ENCODE assay signal across 11 cellular contexts in the genomic region with DNA sequence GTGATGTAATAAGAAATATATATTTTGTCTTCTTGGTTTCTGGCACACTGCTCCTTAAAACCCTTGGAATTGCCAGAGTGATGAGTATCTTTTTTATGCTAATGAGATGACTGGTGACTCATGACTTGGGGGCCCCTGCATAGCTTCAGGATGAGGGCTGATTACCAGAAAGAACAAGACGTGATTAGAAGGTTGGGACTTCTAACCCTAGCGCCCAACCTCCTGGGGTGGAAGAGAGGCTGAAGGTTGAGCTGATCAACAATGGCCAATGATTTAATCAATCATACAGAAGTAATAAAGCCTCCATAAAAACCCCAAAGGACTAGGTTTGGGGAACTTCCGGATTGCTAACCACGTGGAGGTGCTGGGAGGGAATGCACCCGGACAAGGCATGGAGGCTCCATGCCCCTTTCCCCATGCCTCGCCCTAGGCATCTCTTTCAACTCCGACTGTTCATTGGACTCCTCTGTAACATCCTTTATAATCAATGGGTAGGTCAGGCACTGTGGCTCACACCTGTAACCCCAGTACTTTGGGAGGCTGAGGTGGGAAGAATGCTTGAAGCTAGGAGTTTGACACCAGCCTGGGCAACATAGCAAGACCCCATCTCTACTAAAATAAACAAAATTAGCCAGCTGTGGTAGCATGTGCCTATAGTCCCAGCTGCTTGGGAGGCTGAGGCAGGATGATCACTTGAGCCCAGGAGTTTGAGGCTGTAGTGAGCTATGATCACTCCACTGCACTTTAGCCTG.
DNase-seq lines count a peak whose midpoint lies in the region; ATAC-seq, FAIRE-seq and TF ChIP-seq lines count a peak whose summit lies in the region.
"Had no signal": no experiment of that assay in that cellular context is flagged by ENCODE, and none has a peak within 500 bp of the region (broad histone marks: within the 10 kb centered on the region; RNA-seq: fewer than 3 reads in every experiment).

No MANE protein-coding gene starts in this region.

- H3K27ac ChIP-seq in endothelial cell of umbilical vein (ENCODE audit: insufficient read depth, low read depth, low read length) (no peak overlapping the region), neuronal stem cell (replicated peaks; ENCODE audit: low read length) (no peak overlapping the region)
- H3K27ac ChIP-seq: spleen had no signal

- H3K36me3 Mint-ChIP-seq in nephron (ENCODE audit: low read depth), result no peaks in the 10 kb centered on the region
- no peaks in the 10 kb centered on the region for H3K36me3 Mint-ChIP-seq in activated T-cell treated with anti-CD3 and anti-CD28 coated beads, Interleukin-2, amount 50 U/mL, for 24 hours (ENCODE audit: low read depth)

- POLR2A ChIA-PET in endothelial cell of umbilical vein (lab: Charles Lee), result no interaction called here

- H3K36me3 ChIP-seq in endothelial cell of umbilical vein (ENCODE audit: control insufficient read depth in 2 of 2, extremely low read depth in 1 of 2, insufficient read depth in 2 of 2, low read length in 2 of 2), result no peaks in the 10 kb centered on the region
- H3K36me3 ChIP-seq in neuronal stem cell (replicated peaks in 1 of 2; ENCODE audit: control insufficient read depth in 2 of 2, insufficient read depth in 2 of 2, low read length in 2 of 2), result no peaks in the 10 kb centered on the region
- H3K36me3 ChIP-seq: spleen had no signal

- no peaks in the 10 kb centered on the region for H4K20me1 ChIP-seq in endothelial cell of umbilical vein (replicated peaks; ENCODE audit: control insufficient read depth, extremely low read depth, insufficient read depth, low read length)

- H3K27me3 ChIP-seq in endothelial cell of umbilical vein (ENCODE audit: control insufficient read depth in 2 of 2, insufficient read depth in 2 of 2, low read length in 2 of 2) (no peaks in the 10 kb centered on the region), neuronal stem cell (ENCODE audit: control insufficient read depth in 3 of 3, insufficient read depth in 3 of 3, low read depth in 1 of 3, low read length in 3 of 3) (peaks cover 0 to 5% (median 0%) of the 10 kb centered on the region in 3 experiments)

- H2AFZ ChIP-seq in endothelial cell of umbilical vein (ENCODE audit: low read depth, low read length), result no peak overlapping the region
- no peak overlapping the region for H2AFZ ChIP-seq in neuronal stem cell (ENCODE audit: low read length)

- H3K4me1 ChIP-seq in endothelial cell of umbilical vein (ENCODE audit: control insufficient read depth, extremely low read depth, insufficient read depth, low read length) (peaks cover 12% of the 10 kb centered on the region), neuronal stem cell (ENCODE audit: control insufficient read depth in 2 of 2, insufficient read depth in 1 of 2, low read depth in 1 of 2, low read length in 2 of 2) (peaks cover 24 to 34% of the 10 kb centered on the region in 2 donors)
- H3K4me1 ChIP-seq: spleen had no signal

- peaks cover 26% of the 10 kb centered on the region for H3K27me3 Mint-ChIP-seq in nephron (ENCODE audit: low read depth)
- H3K27me3 Mint-ChIP-seq in activated T-cell treated with anti-CD3 and anti-CD28 coated beads, Interleukin-2, amount 50 U/mL, for 24 hours, result peaks cover 4% of the 10 kb centered on the region

- dilution Hi-C loops in endothelial cell of umbilical vein (cut with MboI; ENCODE audit: extremely low pct_ligation_motif_present, low sequenced_read_pairs), result no loop called here

- H3K4me3 ChIP-seq in endothelial cell of umbilical vein (replicated peaks in 1 of 3; ENCODE audit: insufficient read depth in 1 of 3, low read depth in 1 of 3, low read length in 3 of 3) (no peak overlapping the region), neuronal stem cell (ENCODE audit: low read length in 2 of 2) (no peak overlapping the region)
- H3K4me3 ChIP-seq: spleen had no signal

- no peak overlapping the region for H2AK5ac ChIP-seq in neuronal stem cell (ENCODE audit: low read depth, low read length)

- no CpG with 5 or more reads among the region's 7 CpGs for WGBS in neuronal stem cell (ENCODE audit: extremely low coverage in 2 of 2, insufficient read length in 2 of 2, insufficient replicate concordance in 1 of 2), 2 donors

- H3K4me3 Mint-ChIP-seq in nephron, result no peak overlapping the region
- H3K4me3 Mint-ChIP-seq in activated T-cell treated with anti-CD3 and anti-CD28 coated beads, Interleukin-2, amount 50 U/mL, for 24 hours, result no peak overlapping the region

- ATAC-seq in HG03565 (IDR thresholded peaks at IDR 0.05; ENCODE audit: unreplicated experiment), result no peak

- CTCF ChIA-PET in endothelial cell of umbilical vein (lab: Charles Lee), result interaction anchor here (0.9 to 2.6 kb wide), 7 partner anchors 12 to 118 kb away, joined by 3 to 15 read pairs (median 4); no protein-coding TSS in a partner anchor

- H2BK12ac ChIP-seq in neuronal stem cell (ENCODE audit: low read length), result no peak overlapping the region

- FAIRE-seq in endothelial cell of umbilical vein (lab: Jason Lieb, UNC), result peak; percentile 24

- H2BK15ac ChIP-seq in neuronal stem cell (ENCODE audit: low read length), result no peak overlapping the region

- intact Hi-C loops in endothelial cell of umbilical vein (cut with micrococcal nuclease), result no loop called here

- no peak overlapping the region for H3K23ac ChIP-seq in neuronal stem cell (ENCODE audit: low read depth, low read length, poor library complexity)

- no peak overlapping the region for H3K18ac ChIP-seq in neuronal stem cell (ENCODE audit: low read length)

- H3K9ac ChIP-seq in endothelial cell of umbilical vein (replicated peaks; ENCODE audit: extremely low read depth, insufficient read depth, low read length) (no peak overlapping the region), neuronal stem cell (ENCODE audit: low read depth, low read length, poor library complexity) (no peak overlapping the region)

- no peak overlapping the region for H3K4me2 ChIP-seq in endothelial cell of umbilical vein (ENCODE audit: insufficient read depth, low read length)
- no peak overlapping the region for H3K4me2 ChIP-seq in neuronal stem cell (ENCODE audit: insufficient read depth, low read length, poor library complexity, severe bottlenecking)

- H4K8ac ChIP-seq in neuronal stem cell (ENCODE audit: low read depth, low read length), result no peak overlapping the region

- H3K9me3 ChIP-seq in endothelial cell of umbilical vein (replicated peaks; ENCODE audit: control insufficient read depth, insufficient read depth, low read length), result no peaks in the 10 kb centered on the region
- H3K9me3 ChIP-seq in neuronal stem cell (replicated peaks in 1 of 2; ENCODE audit: control insufficient read depth in 2 of 2, insufficient read depth in 1 of 2, low read depth in 1 of 2, low read length in 2 of 2), result peaks cover 0 to 2% of the 10 kb centered on the region in 2 donors
- H3K9me3 ChIP-seq: spleen had no signal

- no peak overlapping the region for H3K14ac ChIP-seq in neuronal stem cell (ENCODE audit: low read length)

- peaks cover 43% of the 10 kb centered on the region for H3K4me1 Mint-ChIP-seq in nephron
- no peaks in the 10 kb centered on the region for H3K4me1 Mint-ChIP-seq in activated T-cell treated with anti-CD3 and anti-CD28 coated beads, Interleukin-2, amount 50 U/mL, for 24 hours (ENCODE audit: low read depth)

- no peaks in the 10 kb centered on the region for H3K9me3 Mint-ChIP-seq in nephron
- no peaks in the 10 kb centered on the region for H3K9me3 Mint-ChIP-seq in activated T-cell treated with anti-CD3 and anti-CD28 coated beads, Interleukin-2, amount 50 U/mL, for 24 hours

- no TSS peak for BruUV-seq in endothelial cell of umbilical vein (replicated peaks; lab: Mats Ljungman, UMichigan)

- H3K4ac ChIP-seq in neuronal stem cell (ENCODE audit: low read length), result no peak overlapping the region

- H3K9me1 ChIP-seq in endothelial cell of umbilical vein (replicated peaks; ENCODE audit: control insufficient read depth, extremely low read depth, insufficient read depth, low read length), result no peaks in the 10 kb centered on the region

- H3K79me1 ChIP-seq in neuronal stem cell (ENCODE audit: low read depth, low read length), result no peaks in the 10 kb centered on the region

- DNase-seq in ELF-1 (ENCODE audit: low read depth, low spot score) (peak; percentile 51), RPMI7951 (ENCODE audit: low read depth) (peak; percentile 74), endothelial cell of umbilical vein (ENCODE audit: low read depth, low spot score) (peak; percentile 58), neuronal stem cell (ENCODE audit: low spot score) (no peak), AML-193 (lab: John Stamatoyannopoulos, UW) (no peak)
- DNase-seq in activated T-cell treated with anti-CD3 and anti-CD28 coated beads, Interleukin-2, amount 50 U/mL, for 24 hours, result no peak
- DNase-seq: activated CD4-positive, alpha-beta T cell treated with anti-CD3 and anti-CD28 coated beads for 48 hours; NCI-H1092 treated with DMSO at 0.1 percent for 48 hours; spleen had no signal

- H3K27ac Mint-ChIP-seq in nephron, result peak overlapping the region in 2 of 3 experiments; percentile 5 to 40
- no peak overlapping the region for H3K27ac Mint-ChIP-seq in activated T-cell treated with anti-CD3 and anti-CD28 coated beads, Interleukin-2, amount 50 U/mL, for 24 hours

- H2BK5ac ChIP-seq in neuronal stem cell (ENCODE audit: low read length), result no peak overlapping the region

- H2BK120ac ChIP-seq in neuronal stem cell (ENCODE audit: low read depth, low read length), result no peak overlapping the region

- H4K91ac ChIP-seq in neuronal stem cell (ENCODE audit: low read depth, low read length, poor library complexity), result no peak overlapping the region

- no peak for TF ChIP-seq CTCF in endothelial cell of umbilical vein (IDR thresholded peaks at IDR 0.05; ENCODE audit: extremely low read depth in 1 of 2, insufficient read depth in 1 of 2, low read depth in 1 of 2, low read length in 2 of 2)
- TF ChIP-seq CTCF in nephron (IDR thresholded peaks at IDR 0.05; ENCODE audit: unreplicated experiment in 3 of 3), result no peak

- no peaks in the 10 kb centered on the region for H3K79me2 ChIP-seq in endothelial cell of umbilical vein (ENCODE audit: control insufficient read depth, insufficient read depth, low read length)

- TF ChIP-seq POLR2A in endothelial cell of umbilical vein (IDR thresholded peaks at IDR 0.05; ENCODE audit: low read depth, low read length), result no peak

TF ChIP-seq in endothelial cell of umbilical vein, 7 proteins besides CTCF, POLR2A, EP300 and RAD21:
- peak; percentile 53 for TF ChIP-seq GATA2 (IDR thresholded peaks at IDR 0.05; ENCODE audit: insufficient read depth, insufficient read length, low read depth, low read length)
- TF ChIP-seq FOS (IDR thresholded peaks at IDR 0.05; ENCODE audit: borderline replicate concordance, insufficient read depth, low read length), result peak; percentile 75
- TF ChIP-seq EZH2 (IDR thresholded peaks at IDR 0.05; ENCODE audit: borderline replicate concordance, low read depth, low read length, severe bottlenecking), result no peak
- TF ChIP-seq POLR2AphosphoS5 (IDR thresholded peaks at IDR 0.05; ENCODE audit: insufficient read depth, low read depth, low read length), result no peak
- TF ChIP-seq, protein P1, sequence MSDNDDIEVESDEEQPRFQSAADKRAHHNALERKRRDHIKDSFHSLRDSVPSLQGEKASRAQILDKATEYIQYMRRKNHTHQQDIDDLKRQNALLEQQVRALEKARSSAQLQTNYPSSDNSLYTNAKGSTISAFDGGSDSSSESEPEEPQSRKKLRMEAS (IDR thresholded peaks at IDR 0.05; ENCODE audit: insufficient read depth, insufficient read length), result no peak
- peak; percentile 71 for TF ChIP-seq JUN (IDR thresholded peaks at IDR 0.05; ENCODE audit: borderline replicate concordance, insufficient read depth, insufficient read length, low read depth)
TF ChIP-seq in endothelial cell of umbilical vein: peak in this region for 3.

Comparison
In these comparisons a context has a peak if more than half of its experiments do, and no peak if none do; other contexts are left out.
1. DNase-seq: peak in ELF-1 (single experiment), RPMI7951 (single experiment) and endothelial cell of umbilical vein (single experiment); none in neuronal stem cell (single experiment), activated T-cell treated with anti-CD3 and anti-CD28 coated beads, Interleukin-2, amount 50 U/mL, for 24 hours (single experiment) and AML-193 (0 of 2).